Comparison of ENCODE assay signal across 8 cellular contexts in genomic region chr9:128068656-128069221, GRCh38. TPM values are rescaled to one million over a fixed set of nuclear protein-coding genes. Genes with fewer than 3 reads are reported as not detected.
DNase-seq lines count a peak whose midpoint lies in the region; ATAC-seq and TF ChIP-seq lines count a peak whose summit lies in the region.

No MANE protein-coding gene starts in this region.

- H3K9me3 ChIP-seq in RWPE2 (ENCODE audit: severe bottlenecking) = no peaks in the 10 kb centered on the region
- no peaks in the 10 kb centered on the region for H3K9me3 ChIP-seq in sigmoid colon

- DNase-seq in activated CD8-positive, alpha-beta memory T cell treated with anti-CD3 and anti-CD28 coated beads, Interleukin-2, amount 50 U/mL, for 48 hours = peak; percentile 61
- DNase-seq in activated CD8-positive, alpha-beta memory T cell treated with anti-CD3 and anti-CD28 coated beads, Interleukin-2, amount 50 U/mL, for 4 hours = no peak
- DNase-seq in RWPE2 (ENCODE audit: low spot score) (no peak), fibroblast of villous mesenchyme (ENCODE audit: low read depth) (no peak), sigmoid colon (no peak), hepatic stellate cell (ENCODE audit: low spot score) (no peak), NCI-H526 treated with DMSO at 0.1 percent for 48 hours (lab: John Stamatoyannopoulos, UW) (no peak)
- DNase-seq in activated effector memory CD4-positive, alpha-beta T cell treated with anti-CD3 and anti-CD28 coated beads, Interleukin-2, amount 50 U/mL, for 16 hours = no peak

- H3K4me1 ChIP-seq in RWPE2 (ENCODE audit: insufficient read depth, poor library complexity, severe bottlenecking) (peaks cover 28% of the 10 kb centered on the region), sigmoid colon (peaks cover 0 to 72% (median 62%) of the 10 kb centered on the region in 4 donors)

- TF ChIP-seq EP300 in sigmoid colon (IDR thresholded peaks at IDR 0.05) = no peak

- 3 to 6% methylated on average over 17 of the region's 17 CpGs for WGBS in sigmoid colon, 2 donors

- H3K27ac ChIP-seq in RWPE2 (ENCODE audit: poor library complexity, severe bottlenecking) (peak overlapping the region; percentile 86), sigmoid colon (peak overlapping the region; percentile 96 to 100 (median 98))

- no peak for TF ChIP-seq CTCF in RWPE2 (IDR thresholded peaks at IDR 0.05; ENCODE audit: poor library complexity, severe bottlenecking)
- TF ChIP-seq CTCF in fibroblast of villous mesenchyme (IDR thresholded peaks at IDR 0.05; ENCODE audit: insufficient read depth, low read depth, low read length) = no peak
- no peak for TF ChIP-seq CTCF in sigmoid colon (IDR thresholded peaks at IDR 0.05)

- intact Hi-C loops in sigmoid colon (cut with DNase I) = no loop called here

- ATAC-seq in RWPE2 (ENCODE audit: low read depth) = no peak

- H3K4me3 ChIP-seq in RWPE2 (ENCODE audit: severe bottlenecking) = peak overlapping the region; percentile 55
- H3K4me3 ChIP-seq in fibroblast of villous mesenchyme (ENCODE audit: low read depth, low read length) = peak overlapping the region; percentile 90
- peak overlapping the region; percentile 75 to 93 (median 90) for H3K4me3 ChIP-seq in sigmoid colon

- no peaks in the 10 kb centered on the region for H3K27me3 ChIP-seq in RWPE2 (ENCODE audit: insufficient read depth, poor library complexity, severe bottlenecking)
- H3K27me3 ChIP-seq in sigmoid colon = no peaks in the 10 kb centered on the region

- TF ChIP-seq POLR2A in sigmoid colon (IDR thresholded peaks at IDR 0.05) = no peak

- H3K36me3 ChIP-seq in RWPE2 (ENCODE audit: low read depth) (no peaks in the 10 kb centered on the region), sigmoid colon (peaks cover 0 to under 1% (median 0%) of the 10 kb centered on the region in 4 donors)

RNA-seq across cellular contexts. Expression of gene SLC25A25, which starts 0.7 kb away (rescaled TPM):
- total RNA-seq in fibroblast of villous mesenchyme (36.1 and 47.5 TPM in 2 replicates), sigmoid colon (10 to 100 TPM; 10.2 to 77.2 (median 12.9) TPM)
- polyA plus RNA-seq in sigmoid colon = 10 to 100 TPM; 16.6 to 19.4 (median 16.8) TPM

RNA-seq across cellular contexts. Expression of gene NAIF1, which starts 1.6 kb away (rescaled TPM):
- total RNA-seq in fibroblast of villous mesenchyme = 6.8 and 10.8 TPM in 2 replicates
- total RNA-seq in sigmoid colon = 10 to 100 TPM in 1 of 4 donors, 1 to 10 TPM in 3; 5.5 to 10.7 (median 6.3) TPM
- polyA plus RNA-seq in sigmoid colon = 10 to 100 TPM in 1 of 3 donors, 1 to 10 TPM in 2; 8.4 to 11.0 (median 8.6) TPM

RNA-seq across cellular contexts. Expression of gene PTGES2, which starts 58.8 kb away (rescaled TPM):
- total RNA-seq in fibroblast of villous mesenchyme (43.6 and 58.6 TPM in 2 replicates), sigmoid colon (100 to 1,000 TPM in 2 of 4 donors, 10 to 100 TPM in 2; 60.0 to 119 (median 97.5) TPM)
- 10 to 100 TPM; 56.5 to 82.2 (median 66.1) TPM for polyA plus RNA-seq in sigmoid colon
